In genomic region chr1:43529206-43529731, GRCh38 we compare ENCODE assay signal across 1 cellular context.
TF ChIP-seq lines count a peak whose summit lies in the region.

No MANE protein-coding gene starts in this region.

TF ChIP-seq in HepG2, 621 proteins besides CTCF, POLR2A, EP300 and RAD21 (continued from another document and continues in another):
- TF ChIP-seq YEATS2 (CRISPR knock-in tag; IDR thresholded peaks at IDR 0.05; ENCODE audit: borderline replicate concordance) (peak; percentile 59; the same call in 1 of the 2 replicates), ZFP36 (IDR thresholded peaks at IDR 0.05; ENCODE audit: borderline replicate concordance, low read depth, low read length, partially characterized antibody) (no peak), BCL6 (CRISPR knock-in tag; IDR thresholded peaks at IDR 0.05) (peak; percentile 29; the same call in 1 of the 2 replicates), MTA3 (CRISPR knock-in tag; IDR thresholded peaks at IDR 0.05) (no peak), CEBPG (CRISPR knock-in tag; IDR thresholded peaks at IDR 0.05) (no peak), XRCC5 (optimal IDR thresholded peaks at IDR 0.05; ENCODE audit: low read length) (peak; percentile 78), NPAS2 (CRISPR knock-in tag; IDR thresholded peaks at IDR 0.05; ENCODE audit: borderline replicate concordance) (no peak), ELF4 (CRISPR knock-in tag; IDR thresholded peaks at IDR 0.05; ENCODE audit: borderline replicate concordance) (no peak), ZNF674 (CRISPR knock-in tag; IDR thresholded peaks at IDR 0.05; ENCODE audit: low read depth) (no peak), HMGXB4 (CRISPR knock-in tag; IDR thresholded peaks at IDR 0.05; ENCODE audit: borderline replicate concordance in 1 of 2, low read depth in 1 of 2) (peak in 1 of 2 experiments; percentile 86; a peak in 3 of 4 replicates), BORCS8-MEF2B (CRISPR knock-in tag; IDR thresholded peaks at IDR 0.05) (no peak), GPN1 (CRISPR knock-in tag; IDR thresholded peaks at IDR 0.05; ENCODE audit: borderline replicate concordance) (no peak), PRDM15 (CRISPR knock-in tag; IDR thresholded peaks at IDR 0.05) (no peak), ERF (CRISPR knock-in tag; IDR thresholded peaks at IDR 0.05) (peak; percentile 73), GABPA (IDR thresholded peaks at IDR 0.05; ENCODE audit: low read depth, low read length) (no peak), GABPA (CRISPR knock-in tag; IDR thresholded peaks at IDR 0.05; ENCODE audit: low read depth) (no peak), ZNF101 (CRISPR knock-in tag; IDR thresholded peaks at IDR 0.05; ENCODE audit: borderline replicate concordance, low read depth) (no peak), RFX5 (IDR thresholded peaks at IDR 0.05; ENCODE audit: low read depth, low read length) (no peak), STAG1 (CRISPR knock-in tag; IDR thresholded peaks at IDR 0.05) (peak; percentile 98), SOX5 (CRISPR knock-in tag; IDR thresholded peaks at IDR 0.05; ENCODE audit: borderline replicate concordance) (peak; percentile 39; the same call in 1 of the 2 replicates), ZNF143 (CRISPR knock-in tag; IDR thresholded peaks at IDR 0.05) (no peak), USF2 (IDR thresholded peaks at IDR 0.05; ENCODE audit: low read depth, low read length) (peak; percentile 75), USF2 (CRISPR knock-in tag; IDR thresholded peaks at IDR 0.05; ENCODE audit: borderline replicate concordance) (peak; percentile 55; the same call in 1 of the 2 replicates), TOE1 (CRISPR knock-in tag; IDR thresholded peaks at IDR 0.05) (no peak), TFE3 (CRISPR knock-in tag; IDR thresholded peaks at IDR 0.05) (peak; percentile 73; the same call in 1 of the 2 replicates), TBX3 (IDR thresholded peaks at IDR 0.05; ENCODE audit: borderline replicate concordance) (no peak), RXRB (CRISPR knock-in tag; IDR thresholded peaks at IDR 0.05; ENCODE audit: borderline replicate concordance) (peak; percentile 33; the same call in 1 of the 2 replicates), ZIK1 (CRISPR knock-in tag; IDR thresholded peaks at IDR 0.05; ENCODE audit: borderline replicate concordance, low read depth) (0 out of 2 replicates have a peak, but pooled peaks have one; percentile 44), ZFP91 (CRISPR knock-in tag; IDR thresholded peaks at IDR 0.05; ENCODE audit: borderline replicate concordance) (no peak), TAF1 (CRISPR knock-in tag; IDR thresholded peaks at IDR 0.05) (no peak), DR1 (CRISPR knock-in tag; IDR thresholded peaks at IDR 0.05) (no peak), MLLT10 (CRISPR knock-in tag; IDR thresholded peaks at IDR 0.05) (no peak), ZBTB39 (CRISPR knock-in tag; IDR thresholded peaks at IDR 0.05) (no peak), MAX (IDR thresholded peaks at IDR 0.05) (peak; percentile 47; the same call in 1 of the 2 replicates), KAT8 (CRISPR knock-in tag; IDR thresholded peaks at IDR 0.05) (peak; percentile 52), ADNP (CRISPR knock-in tag; IDR thresholded peaks at IDR 0.05) (no peak), ZNF326 (CRISPR knock-in tag; IDR thresholded peaks at IDR 0.05; ENCODE audit: borderline replicate concordance) (no peak), ZNF546 (CRISPR knock-in tag; conservative IDR thresholded peaks at IDR 0.05) (no peak), ZNF264 (CRISPR knock-in tag; IDR thresholded peaks at IDR 0.05) (no peak), ZNF841 (CRISPR knock-in tag; IDR thresholded peaks at IDR 0.05; ENCODE audit: borderline replicate concordance) (no peak), CBX5 (CRISPR knock-in tag; IDR thresholded peaks at IDR 0.05; ENCODE audit: borderline replicate concordance) (peak; percentile 37; the same call in 1 of the 2 replicates), ZNF501 (CRISPR knock-in tag; IDR thresholded peaks at IDR 0.05) (no peak), ZFP82 (CRISPR knock-in tag; IDR thresholded peaks at IDR 0.05; ENCODE audit: borderline replicate concordance) (0 out of 2 replicates have a peak, but pooled peaks have one; percentile 4), CENPX (CRISPR knock-in tag; IDR thresholded peaks at IDR 0.05) (no peak), ZNF577 (CRISPR knock-in tag; IDR thresholded peaks at IDR 0.05; ENCODE audit: borderline replicate concordance, low read depth) (no peak), ZNF605 (CRISPR knock-in tag; IDR thresholded peaks at IDR 0.05) (peak; percentile 39; the same call in 1 of the 2 replicates), ZNF878 (CRISPR knock-in tag; IDR thresholded peaks at IDR 0.05) (no peak), ZNF782 (CRISPR knock-in tag; IDR thresholded peaks at IDR 0.05; ENCODE audit: borderline replicate concordance) (no peak), ZNF468 (CRISPR knock-in tag; IDR thresholded peaks at IDR 0.05) (no peak), ISL2 (CRISPR knock-in tag; IDR thresholded peaks at IDR 0.05) (0 out of 2 replicates have a peak, but pooled peaks have one; percentile 25), ARID5B (CRISPR knock-in tag; IDR thresholded peaks at IDR 0.05) (peak; percentile 34; the same call in 1 of the 2 replicates), KDM2A (CRISPR knock-in tag; IDR thresholded peaks at IDR 0.05; ENCODE audit: borderline replicate concordance, low read depth) (peak; percentile 57; the same call in 1 of the 2 replicates), CAMTA2 (CRISPR knock-in tag; IDR thresholded peaks at IDR 0.05; ENCODE audit: borderline replicate concordance) (no peak)
